Comparison of ENCODE assay signal across 8 cellular contexts in genomic region chr10:22252286-22252800, GRCh38. TPM values are rescaled to one million over a fixed set of nuclear protein-coding genes. Genes with fewer than 3 reads are reported as not detected.
DNase-seq lines count a peak whose midpoint lies in the region; ATAC-seq and TF ChIP-seq lines count a peak whose summit lies in the region.

No MANE protein-coding gene starts in this region.

- H3K36me3 ChIP-seq in lung (ENCODE audit: control insufficient read depth in 2 of 2, insufficient read depth in 2 of 2, low read length in 2 of 2), result no peaks in the 10 kb centered on the region

- H3K4me3 ChIP-seq in AG04450 (ENCODE audit: low read depth, low read length) (peak overlapping the region; percentile 61), lung (peak overlapping the region; percentile 69)

- CTCF ChIA-PET in AG04450 (lab: Charles Lee), result no interaction called here

- DNase-seq in AG04450 (ENCODE audit: low read depth, low spot score) (no peak), dermis microvascular lymphatic vessel endothelial cell (ENCODE audit: low read depth in 2 of 2) (peak; percentile 14 to 36), lung (ENCODE audit: low spot score) (peak; percentile 49), NCI-H1105 (lab: John Stamatoyannopoulos, UW) (no peak)
- DNase-seq in activated CD4-positive, alpha-beta T cell treated with anti-CD3 and anti-CD28 coated beads for 24 hours (ENCODE audit: low read depth in 2 of 2), result peak; percentile 50 to 52
- peak; percentile 51 to 61 (median 58) for DNase-seq in stimulated activated CD4-positive, alpha-beta T cell treated with anti-CD3 and anti-CD28 coated beads, TNF-alpha, amount 100 ng/mL, for 48 hours (ENCODE audit: low read depth in 3 of 3)

- TF ChIP-seq CTCF in AG04450 (IDR thresholded peaks at IDR 0.05; ENCODE audit: low read depth, low read length) (no peak), lung (IDR thresholded peaks at IDR 0.05; ENCODE audit: control extremely low read depth, extremely low read depth) (no peak)

- H3K27ac ChIP-seq in AG04450 (ENCODE audit: low read depth, low read length) (no peak overlapping the region), lung (ENCODE audit: low read depth in 1 of 2, low read length in 1 of 2) (peak overlapping the region; percentile 85 to 92)

- H3K4me1 ChIP-seq in lung (ENCODE audit: control insufficient read depth in 2 of 2, insufficient read depth in 2 of 2, low read length in 2 of 2), result peaks cover 0 to 1% of the 10 kb centered on the region in 2 donors

- peaks cover 10% of the 10 kb centered on the region; the same call in 1 of the 2 replicates for H3K9me3 ChIP-seq in AG04450 (ENCODE audit: control insufficient read depth, insufficient read depth, low read length)
- no peaks in the 10 kb centered on the region for H3K9me3 ChIP-seq in lung (ENCODE audit: control insufficient read depth in 2 of 2, insufficient read depth in 1 of 2, low read length in 1 of 2)

- POLR2A ChIA-PET in AG04450 (lab: Yijun Ruan, JAX), result no interaction called here

- ATAC-seq in GM18909 (IDR thresholded peaks at IDR 0.05; ENCODE audit: poor library complexity, unreplicated experiment), result peak; percentile 71
- peak; percentile 51 for ATAC-seq in HG03175 (IDR thresholded peaks at IDR 0.05; ENCODE audit: unreplicated experiment)
- peak; percentile 61 for ATAC-seq in lung (ENCODE audit: insufficient read depth, low FRiP score)

- H3K27me3 ChIP-seq in AG04450 (ENCODE audit: control insufficient read depth, insufficient read depth, low read length) (peaks cover 26% of the 10 kb centered on the region), lung (ENCODE audit: control insufficient read depth, insufficient read depth) (no peaks in the 10 kb centered on the region)

- 0 to 1% methylated on average over 43 to 48 of the region's 48 CpGs for whole genome bisulfite sequencing in lung, 2 donors

RNA-seq across cellular contexts. Expression of gene EBLN1, which starts 34.5 kb away (rescaled TPM):
- not detected in 2 replicates for polyA plus RNA-seq in AG04450 (2011; rRNA removed)
- polyA minus RNA-seq in AG04450 (2011; rRNA and poly(A)+ RNA removed), result not detected in 2 replicates
- not detected in 2 replicates for total RNA-seq in dermis microvascular lymphatic vessel endothelial cell
- not detected for total RNA-seq in lung
- polyA plus RNA-seq in lung, result not detected

Comparison
In these comparisons a context has a peak if more than half of its experiments do, and no peak if none do; other contexts are left out.
1. DNase-seq: peak in activated CD4-positive, alpha-beta T cell treated with anti-CD3 and anti-CD28 coated beads for 24 hours (2 of 2), dermis microvascular lymphatic vessel endothelial cell (2 of 2), lung (single experiment) and stimulated activated CD4-positive, alpha-beta T cell treated with anti-CD3 and anti-CD28 coated beads, TNF-alpha, amount 100 ng/mL, for 48 hours (3 of 3); none in AG04450 (single experiment) and NCI-H1105 (single experiment).
2. Peak in every context shown above with its lines, with median percentiles within 50 percentile points of each other: ATAC-seq.